8 cellular contexts compared by ENCODE assay signal in the genomic region with DNA sequence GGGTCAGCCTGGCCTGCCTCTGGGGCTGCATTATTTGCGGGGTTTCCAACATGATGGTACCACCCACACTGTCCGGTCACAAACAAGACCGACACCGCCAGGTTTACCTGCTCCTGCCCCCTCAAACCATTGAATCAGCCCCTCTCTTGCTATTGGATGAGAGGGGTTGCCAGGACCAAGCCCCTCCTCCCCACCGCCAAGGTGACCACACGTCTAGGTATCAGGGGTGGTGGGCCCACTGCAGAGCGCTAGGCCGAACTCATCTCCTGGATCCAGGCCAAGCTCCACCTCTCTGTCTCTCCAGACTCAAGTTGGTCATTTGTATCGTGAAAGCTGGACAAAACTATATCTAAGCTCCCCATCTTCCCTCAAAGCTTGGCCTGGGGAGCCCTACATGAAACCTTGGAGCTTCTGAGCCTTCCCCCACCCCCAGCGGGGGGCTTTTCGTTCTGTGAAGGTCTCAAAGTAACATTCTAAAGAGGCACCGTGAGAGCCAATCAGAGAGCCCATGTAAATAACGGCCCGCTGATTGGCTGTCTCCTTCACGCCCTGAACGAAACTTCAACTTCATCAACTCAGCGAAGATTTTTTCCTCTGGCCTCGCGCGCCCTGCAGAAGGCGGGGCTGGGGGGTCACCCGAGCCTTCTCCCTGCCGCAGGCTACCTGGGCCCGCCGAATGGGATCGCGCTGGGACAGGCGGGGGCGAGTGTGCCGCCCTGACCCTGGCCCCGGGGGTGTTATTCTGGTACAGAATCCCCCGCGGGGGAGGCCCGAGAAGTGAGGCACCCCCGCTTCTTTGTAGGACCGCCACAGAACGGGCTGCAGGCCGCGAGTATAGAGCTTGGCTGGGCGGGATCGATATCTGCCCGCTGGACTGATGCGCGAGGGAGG. TPM values are rescaled to one million over a fixed set of nuclear protein-coding genes. Genes with fewer than 3 reads are reported as not detected.
DNase-seq lines count a peak whose midpoint lies in the region; ATAC-seq and TF ChIP-seq lines count a peak whose summit lies in the region.

No MANE protein-coding gene starts in this region.

- WGBS in ectodermal cell, 2 experiments = 2 to 3% methylated on average over 44 of the region's 44 CpGs
- 20% methylated on average over 15 of the region's 44 CpGs for WGBS in right lobe of liver (ENCODE audit: insufficient coverage, low coverage, low lambda C conversion rate, missing lambda C conversion rate)

- TF ChIP-seq POLR2A in right lobe of liver (IDR thresholded peaks at IDR 0.05) = peak; percentile 15

- peaks cover 26% of the 10 kb centered on the region for H3K4me1 ChIP-seq in CD4-positive, CD25-positive, alpha-beta regulatory T cell (ENCODE audit: control insufficient read depth, insufficient read depth, low read length, poor library complexity, severe bottlenecking)
- H3K4me1 ChIP-seq in ectodermal cell (ENCODE audit: control insufficient read depth, insufficient read depth, low read length) = peaks cover 56% of the 10 kb centered on the region
- peaks cover 0 to 19% (median 8%) of the 10 kb centered on the region in 4 donors for H3K4me1 ChIP-seq in right lobe of liver

- DNase-seq in CD4-positive, CD25-positive, alpha-beta regulatory T cell = peak; percentile 40 to 47 (median 45)
- DNase-seq in NCI-H2171 (lab: John Stamatoyannopoulos, UW) (peak; percentile 68), right lobe of liver (peak in 2 of 3 donors; percentile 51 to 55)
- DNase-seq in activated CD4-positive, alpha-beta T cell treated with anti-CD3 and anti-CD28 coated beads, Interleukin-2, amount 50 U/mL, for 4 hours = peak; percentile 23 to 27
- DNase-seq in stimulated activated CD8-positive, alpha-beta memory T cell treated with anti-CD3 and anti-CD28 coated beads, Interleukin-2, amount 100 ng/mL, for 1 hour (ENCODE audit: low read depth in 2 of 2) = peak; percentile 20 to 24

- H3K36me3 ChIP-seq in CD4-positive, CD25-positive, alpha-beta regulatory T cell (ENCODE audit: control insufficient read depth, insufficient read depth, low read length) = no peaks in the 10 kb centered on the region
- H3K36me3 ChIP-seq in ectodermal cell (ENCODE audit: control insufficient read depth, insufficient read depth, low read length) (no peaks in the 10 kb centered on the region), right lobe of liver (no peaks in the 10 kb centered on the region)

- peak; percentile 49 to 50 for ATAC-seq in CD4-positive, CD25-positive, alpha-beta regulatory T cell (ENCODE audit: low read depth in 2 of 2)
- peak; percentile 40 for ATAC-seq in GM21529 (IDR thresholded peaks at IDR 0.05; ENCODE audit: unreplicated experiment)
- ATAC-seq in right lobe of liver = peak; percentile 40 to 59 (median 48)
- ATAC-seq in GM19324 (IDR thresholded peaks at IDR 0.05; ENCODE audit: low FRiP score, unreplicated experiment) = no peak

- H3K36me3 Mint-ChIP-seq in CD4-positive, CD25-positive, alpha-beta regulatory T cell = no peaks in the 10 kb centered on the region

- H3K4me3 ChIP-seq in CD4-positive, CD25-positive, alpha-beta regulatory T cell (ENCODE audit: low read depth, low read length) = no peak overlapping the region
- H3K4me3 ChIP-seq in ectodermal cell (ENCODE audit: insufficient read depth, low read depth, low read length) = peak overlapping the region; percentile 37
- H3K4me3 ChIP-seq in right lobe of liver = peak overlapping the region; percentile 6 to 33 (median 23)

- no peaks in the 10 kb centered on the region for H3K27me3 ChIP-seq in CD4-positive, CD25-positive, alpha-beta regulatory T cell (ENCODE audit: control insufficient read depth, insufficient read depth, low read length)
- H3K27me3 ChIP-seq in ectodermal cell (ENCODE audit: control insufficient read depth, insufficient read depth, low read length, poor library complexity, severe bottlenecking) = peaks cover 61% of the 10 kb centered on the region
- no peaks in the 10 kb centered on the region for H3K27me3 ChIP-seq in right lobe of liver

- H3K27me3 Mint-ChIP-seq in CD4-positive, CD25-positive, alpha-beta regulatory T cell = peaks cover 26% of the 10 kb centered on the region

- H3K4me3 Mint-ChIP-seq in CD4-positive, CD25-positive, alpha-beta regulatory T cell = peak overlapping the region; percentile 71 to 96 (median 92)

- no peak overlapping the region for H3K27ac ChIP-seq in CD4-positive, CD25-positive, alpha-beta regulatory T cell (ENCODE audit: insufficient read depth, low read length, poor library complexity, severe bottlenecking)
- H3K27ac ChIP-seq in ectodermal cell (ENCODE audit: insufficient read depth, low read depth, low read length, poor library complexity, severe bottlenecking) = peak overlapping the region; percentile 55
- no peak overlapping the region for H3K27ac ChIP-seq in right lobe of liver

- TF ChIP-seq CTCF in right lobe of liver (IDR thresholded peaks at IDR 0.05) = no peak

- intact Hi-C loops in right lobe of liver (cut with DNase I) = no loop called here

- no peaks in the 10 kb centered on the region for H3K9me3 ChIP-seq in CD4-positive, CD25-positive, alpha-beta regulatory T cell (ENCODE audit: control insufficient read depth in 2 of 2, low read length in 2 of 2)
- H3K9me3 ChIP-seq in ectodermal cell (ENCODE audit: control insufficient read depth, low read length) = no peaks in the 10 kb centered on the region
- no peaks in the 10 kb centered on the region for H3K9me3 ChIP-seq in right lobe of liver

- peak overlapping the region in 1 of 3 donors; percentile 62 for H3K27ac Mint-ChIP-seq in CD4-positive, CD25-positive, alpha-beta regulatory T cell

- peaks cover 5 to 22% (median 14%) of the 10 kb centered on the region in 4 donors for H3K4me1 Mint-ChIP-seq in CD4-positive, CD25-positive, alpha-beta regulatory T cell

- H3K9me3 Mint-ChIP-seq in CD4-positive, CD25-positive, alpha-beta regulatory T cell = no peaks in the 10 kb centered on the region

RNA-seq across cellular contexts. Expression of gene PSD2, which starts 49.6 kb away (rescaled TPM):
- total RNA-seq in CD4-positive, CD25-positive, alpha-beta regulatory T cell = not detected
- polyA plus RNA-seq in CD4-positive, CD25-positive, alpha-beta regulatory T cell = not detected
- polyA plus RNA-seq in ectodermal cell (2013, experiment 1 of 4) = 0.65 TPM
- 0.28 TPM for polyA plus RNA-seq in ectodermal cell (2013, experiment 2 of 4)
- 0.64 TPM for polyA plus RNA-seq in ectodermal cell (2013, experiment 3 of 4)
- polyA plus RNA-seq in ectodermal cell (2013, experiment 4 of 4) = 0.28 TPM
- under 1 TPM in 3 of 6 experiments, not detected in 3; 0.04 to 0.07 (median 0.07) TPM for total RNA-seq in right lobe of liver
